In the genomic region with DNA sequence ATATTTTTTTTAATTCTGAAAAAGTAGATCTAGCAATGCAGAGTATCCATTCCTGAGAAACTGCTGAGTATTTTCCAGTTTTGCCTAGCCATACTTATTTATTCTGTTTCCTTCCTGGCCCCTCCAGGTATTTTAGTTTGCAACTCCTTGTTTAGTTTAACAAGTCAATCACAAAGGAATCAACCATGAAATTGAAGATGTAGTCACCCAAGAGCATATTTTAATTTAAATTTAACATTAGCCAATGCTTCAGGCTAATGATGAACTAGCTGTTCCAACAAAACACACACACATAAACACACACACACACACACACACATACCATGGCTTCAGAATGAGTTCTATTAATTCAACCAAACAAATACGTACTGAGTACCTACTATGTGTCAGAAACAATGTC, we compare ENCODE assay signal across 35 cellular contexts.
"Had no signal": no experiment of that assay in that cellular context is flagged by ENCODE, and none has a peak within 500 bp of the region (broad histone marks: within the 10 kb centered on the region; RNA-seq: fewer than 3 reads in every experiment).

No MANE protein-coding gene starts in this region.

- H3K4me3 Mint-ChIP-seq: activated B cell treated with CpG ODN at 0.5 μM for 24 hours; activated CD4-positive, alpha-beta memory T cell treated with anti-CD3 and anti-CD28 coated beads for 36 hours; activated CD4-positive, alpha-beta T cell treated with anti-CD3 and anti-CD28 coated beads, Interleukin-2, amount 10 ng/mL, durations not matched to agents 24 days and 14 days; activated CD8-positive, alpha-beta T cell treated with anti-CD3 and anti-CD28 coated beads for 36 hours; activated naive CD4-positive, alpha-beta T cell treated with anti-CD3 and anti-CD28 coated beads for 36 hours; activated naive CD8-positive, alpha-beta T cell treated with anti-CD3 and anti-CD28 coated beads for 36 hours; activated T-cell treated with anti-CD3 and anti-CD28 coated beads, Interleukin-2, amount 50 U/mL, for 4 hours; activated T-cell treated with anti-CD3 and anti-CD28 coated beads, Interleukin-2, amount 50 U/mL, for 72 hours; activated T-helper 1 cell treated with anti-CD3 and anti-CD28 coated beads, Interleukin-12 subunit alpha, Interleukin-12 subunit beta, Interleukin-2, Interleukin-4 antibody, amounts not matched to agents 30 ng/mL and 10 ng/mL and 1 ng/mL, durations not matched to agents 14 hours and 24 hours and 36 hours; activated T-helper 17 cell treated with anti-CD3 and anti-CD28 coated beads, Interleukin-2, amount 50 U/mL, for 72 hours; brain; central memory CD8-positive, alpha-beta T cell; T-helper 1 cell treated with Interleukin-12 subunit alpha and Interleukin-12 subunit beta and Interleukin-4 antibody, amounts not matched to agents 30 μg/mL and 1 μg/mL, for 36 hours; T-helper 2 cell treated with Interferon-gamma antibody and Interleukin-4, amounts not matched to agents 5 μg/mL and 100 μg/mL, for 36 hours had no signal

- DNase-seq: activated B cell treated with CpG ODN at 0.5 μM for 24 hours; activated CD4-positive, alpha-beta memory T cell treated with anti-CD3 and anti-CD28 coated beads for 36 hours; activated CD4-positive, alpha-beta T cell treated with anti-CD3 and anti-CD28 coated beads for 4 hours; activated CD4-positive, alpha-beta T cell treated with anti-CD3 and anti-CD28 coated beads, Interleukin-2, amount 10 ng/mL, durations not matched to agents 24 days and 14 days; activated CD4-positive, alpha-beta T cell treated with anti-CD3 and anti-CD28 coated beads, Interleukin-2, amount 50 U/mL, for 1 hour; activated CD4-positive, alpha-beta T cell treated with anti-CD3 and anti-CD28 coated beads, Interleukin-2, amount 50 U/mL, for 4 hours; activated CD4-positive, CD25-positive, alpha-beta regulatory T cell treated with anti-CD3 and anti-CD28 coated beads, Interleukin-2, amount 50 U/mL, for 72 hours; activated CD8-positive, alpha-beta memory T cell treated with anti-CD3 and anti-CD28 coated beads, Interleukin-2, amount 50 U/mL, for 4 hours; activated CD8-positive, alpha-beta T cell treated with anti-CD3 and anti-CD28 coated beads for 36 hours; activated effector memory CD4-positive, alpha-beta T cell treated with anti-CD3 and anti-CD28 coated beads, Interleukin-2, amount 50 U/mL, for 16 hours; activated gamma-delta T cell treated with Interleukin-2 at 50 U/mL for 16 hours; activated naive CD4-positive, alpha-beta T cell; activated naive CD4-positive, alpha-beta T cell treated with anti-CD3 and anti-CD28 coated beads for 36 hours; activated naive CD4-positive, alpha-beta T cell treated with anti-CD3 and anti-CD28 coated beads, Interleukin-2, amount 50 U/mL, for 16 hours; activated naive CD8-positive, alpha-beta T cell treated with anti-CD3 and anti-CD28 coated beads for 36 hours; activated T-cell treated with anti-CD3 and anti-CD28 coated beads for 4 hours; activated T-cell treated with anti-CD3 and anti-CD28 coated beads, Interleukin-2, amount 50 U/mL, for 1 hour; activated T-cell treated with anti-CD3 and anti-CD28 coated beads, Interleukin-2, amount 50 U/mL, for 4 hours; activated T-cell treated with anti-CD3 and anti-CD28 coated beads, Interleukin-2, amount 50 U/mL, for 72 hours; adrenal gland; amniotic stem cell; aorta; caudate nucleus; cerebellar nuclear complex; T-helper 1 cell; T-helper 2 cell; T-helper 9 cell had no signal

- H3K4me3 ChIP-seq: adrenal gland, cardiac muscle cell had no signal

- H3K9me3 Mint-ChIP-seq: activated B cell treated with CpG ODN at 0.5 μM for 24 hours; activated CD8-positive, alpha-beta T cell treated with anti-CD3 and anti-CD28 coated beads for 36 hours; activated naive CD4-positive, alpha-beta T cell treated with anti-CD3 and anti-CD28 coated beads for 36 hours; activated naive CD4-positive, alpha-beta T cell treated with anti-CD3 and anti-CD28 coated beads, Interleukin-2, amount 50 U/mL, for 72 hours; activated naive CD8-positive, alpha-beta T cell treated with anti-CD3 and anti-CD28 coated beads for 36 hours; activated T-cell treated with anti-CD3 and anti-CD28 coated beads, Interleukin-2, amount 50 U/mL, for 4 hours; activated T-helper 17 cell treated with anti-CD3 and anti-CD28 coated beads, Interleukin-2, amount 50 U/mL, for 72 hours; central memory CD8-positive, alpha-beta T cell had no signal

- H3K27ac Mint-ChIP-seq: activated B cell treated with CpG ODN at 0.5 μM for 24 hours; activated CD4-positive, alpha-beta memory T cell treated with anti-CD3 and anti-CD28 coated beads for 36 hours; activated CD4-positive, alpha-beta T cell treated with anti-CD3 and anti-CD28 coated beads, Interleukin-2, amount 10 ng/mL, durations not matched to agents 24 days and 14 days; activated CD8-positive, alpha-beta T cell treated with anti-CD3 and anti-CD28 coated beads for 36 hours; activated naive CD4-positive, alpha-beta T cell treated with anti-CD3 and anti-CD28 coated beads for 36 hours; activated naive CD4-positive, alpha-beta T cell treated with anti-CD3 and anti-CD28 coated beads, Interleukin-2, amount 50 U/mL, for 72 hours; activated naive CD8-positive, alpha-beta T cell treated with anti-CD3 and anti-CD28 coated beads for 36 hours; activated T-cell treated with anti-CD3 and anti-CD28 coated beads, Interleukin-2, amount 50 U/mL, for 72 hours; activated T-helper 1 cell treated with anti-CD3 and anti-CD28 coated beads, Interleukin-12 subunit alpha, Interleukin-12 subunit beta, Interleukin-2, Interleukin-4 antibody, amounts not matched to agents 30 ng/mL and 10 ng/mL and 1 ng/mL, durations not matched to agents 14 hours and 24 hours and 36 hours; activated T-helper 17 cell treated with anti-CD3 and anti-CD28 coated beads, Interleukin-2, amount 50 U/mL, for 72 hours; brain; T-helper 1 cell treated with Interleukin-12 subunit alpha and Interleukin-12 subunit beta and Interleukin-4 antibody, amounts not matched to agents 30 μg/mL and 1 μg/mL, for 36 hours; T-helper 2 cell treated with Interferon-gamma antibody and Interleukin-4, amounts not matched to agents 5 μg/mL and 100 μg/mL, for 36 hours had no signal

- H3K4me1 Mint-ChIP-seq: activated B cell treated with CpG ODN at 0.5 μM for 24 hours; activated CD4-positive, alpha-beta T cell treated with anti-CD3 and anti-CD28 coated beads, Interleukin-2, amount 10 ng/mL, durations not matched to agents 24 days and 14 days; activated naive CD8-positive, alpha-beta T cell treated with anti-CD3 and anti-CD28 coated beads for 36 hours; activated T-helper 17 cell treated with anti-CD3 and anti-CD28 coated beads, Interleukin-2, amount 50 U/mL, for 72 hours; brain; central memory CD8-positive, alpha-beta T cell had no signal

- H3K36me3 Mint-ChIP-seq: activated CD4-positive, alpha-beta memory T cell treated with anti-CD3 and anti-CD28 coated beads for 36 hours; activated naive CD4-positive, alpha-beta T cell treated with anti-CD3 and anti-CD28 coated beads, Interleukin-2, amount 50 U/mL, for 72 hours; activated naive CD8-positive, alpha-beta T cell treated with anti-CD3 and anti-CD28 coated beads for 36 hours; brain had no signal

- H3K27me3 Mint-ChIP-seq: activated B cell treated with CpG ODN at 0.5 μM for 24 hours; activated CD4-positive, alpha-beta memory T cell treated with anti-CD3 and anti-CD28 coated beads for 36 hours; activated CD4-positive, alpha-beta T cell treated with anti-CD3 and anti-CD28 coated beads, Interleukin-2, amount 10 ng/mL, durations not matched to agents 24 days and 14 days; activated CD8-positive, alpha-beta T cell treated with anti-CD3 and anti-CD28 coated beads for 36 hours; activated naive CD8-positive, alpha-beta T cell treated with anti-CD3 and anti-CD28 coated beads for 36 hours; activated T-helper 17 cell treated with anti-CD3 and anti-CD28 coated beads, Interleukin-2, amount 50 U/mL, for 72 hours; central memory CD8-positive, alpha-beta T cell had no signal
